ENCODE assay signal across 11 cellular contexts in the genomic region with DNA sequence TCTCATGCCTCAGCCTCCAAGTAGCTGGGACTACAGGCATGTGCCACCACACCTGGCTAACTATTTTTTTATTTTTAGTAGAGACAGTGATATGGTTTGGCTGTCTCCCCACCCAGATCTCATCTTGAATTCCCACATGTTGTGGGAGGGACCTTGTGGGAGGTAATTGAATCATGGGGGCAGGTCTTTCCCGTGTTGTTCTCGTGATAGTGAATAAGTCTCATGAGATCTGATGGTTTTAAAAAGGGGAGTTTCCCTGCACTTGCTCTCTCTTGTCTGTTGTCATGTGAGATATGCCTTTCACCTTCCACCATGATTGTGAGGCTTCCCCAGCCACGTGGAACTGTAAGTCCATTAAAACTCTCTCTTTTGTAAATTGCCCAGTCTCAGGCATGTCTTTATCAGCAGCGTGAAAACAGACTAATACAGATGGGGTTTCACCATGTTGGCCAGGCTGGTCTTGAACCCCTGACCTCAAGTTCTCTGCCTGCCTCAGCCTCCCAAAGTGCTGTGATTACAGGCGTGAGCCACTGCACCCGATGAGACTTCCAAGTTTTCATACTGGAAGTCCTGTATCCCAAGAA. TPM values are rescaled to one million over a fixed set of nuclear protein-coding genes. Genes with fewer than 3 reads are reported as not detected.
DNase-seq lines count a peak whose midpoint lies in the region; ATAC-seq, FAIRE-seq and TF ChIP-seq lines count a peak whose summit lies in the region.
"Not testable (repeated sequence)": the region's sequence is repeated elsewhere in the genome, so short reads cannot be mapped to it uniquely, and the experiment has no call there.
"Had no signal": no experiment of that assay in that cellular context is flagged by ENCODE, and none has a peak within 500 bp of the region (broad histone marks: within the 10 kb centered on the region; RNA-seq: fewer than 3 reads in every experiment).

No MANE protein-coding gene starts in this region.

- not testable (repeated sequence) for H3F3A ChIP-seq in GM23338 (replicated peaks; ENCODE audit: low read depth)

- not testable (repeated sequence) for H2AFZ ChIP-seq in GM23338; OCI-LY3 (ENCODE audit: low read depth, low read length)
- peak overlapping the region; percentile 84 for H2AFZ ChIP-seq in K562 (ENCODE audit: low read depth, low read length)

- 0 out of 2 replicates have a peak overlapping the region, but pooled peaks have one; percentile 14 for H3K27ac Mint-ChIP-seq in GM23338

- BruUV-seq in K562 (replicated peaks; lab: Mats Ljungman, UMichigan): not testable (repeated sequence)

- TF ChIP-seq EP300 in K562 (IDR thresholded peaks at IDR 0.05; ENCODE audit: low read length): not testable (repeated sequence)

- not testable (repeated sequence) for TF ChIP-seq RAD21 in K562 (CRISPR knock-in tag; conservative IDR thresholded peaks at IDR 0.05 in 1 of 2, IDR thresholded peaks at IDR 0.05 in 1 of 2)

- TF ChIP-seq POLR2A in K562 (conservative IDR thresholded peaks at IDR 0.05): peak; percentile 89

- H3K36me3 ChIP-seq in GM23338 (ENCODE audit: insufficient read depth); OCI-LY3 (replicated peaks; ENCODE audit: low read depth, low read length); K562 (ENCODE audit: control insufficient read depth, insufficient read depth, low read length): not testable (repeated sequence)

- FAIRE-seq in K562 (lab: Jason Lieb, UNC): not testable (repeated sequence)

- WGBS in K562 (ENCODE audit: insufficient coverage, low coverage, missing lambda C conversion rate): 10% methylated on average over 6 of the region's 6 CpGs

- not testable (repeated sequence) for H3K4me3 ChIP-seq in GM23338; OCI-LY3 (ENCODE audit: low read length)
- H3K4me3 ChIP-seq in K562: peak overlapping the region; percentile 30

- not testable (repeated sequence) for H4K20me1 ChIP-seq in GM23338 (replicated peaks; ENCODE audit: insufficient read depth); OCI-LY3 (ENCODE audit: insufficient read depth, low read length); K562 (replicated peaks; ENCODE audit: control insufficient read depth, insufficient read depth, low read length)

- H3K9me3 Mint-ChIP-seq in GM23338: not testable (repeated sequence)

- DNase-seq in GM23338 (ENCODE audit: low spot score): not testable (repeated sequence)
- DNase-seq in SK-MEL-5 (ENCODE audit: low read depth, low spot score) (peak; percentile 15), K562 (ENCODE audit: extremely low read depth in 1 of 4, low spot score in 3 of 4) (peak in 1 of 4 experiments; percentile 67), myocyte (ENCODE audit: low read depth) (peak; percentile 40)

- not testable (repeated sequence) for TF ChIP-seq CTCF in GM23338 (conservative IDR thresholded peaks at IDR 0.05; ENCODE audit: low read depth in 2 of 2); OCI-LY3 (IDR thresholded peaks at IDR 0.05; ENCODE audit: low read depth, low read length); K562 (IDR thresholded peaks at IDR 0.05 in 2 of 3, conservative IDR thresholded peaks at IDR 0.05 in 1 of 3; ENCODE audit: insufficient read depth in 2 of 3, low read depth in 1 of 3, low read length in 3 of 3)

- not testable (repeated sequence) for H3K4me1 ChIP-seq in GM23338 (ENCODE audit: insufficient read depth); OCI-LY3 (ENCODE audit: low read length)
- H3K4me1 ChIP-seq in K562 (replicated peaks in 1 of 2; ENCODE audit: control insufficient read depth in 2 of 2, insufficient read depth in 2 of 2, low read length in 2 of 2): peaks cover 5 to 12% of the 10 kb centered on the region in 2 experiments; a peak in 4 of 5 replicates

- not testable (repeated sequence) for H3K27ac ChIP-seq in GM23338 (ENCODE audit: low read depth); OCI-LY3 (ENCODE audit: low read length)
- H3K27ac ChIP-seq in K562 (ENCODE audit: extremely low read depth, low read depth, low read length): peak overlapping the region; percentile 73

- POLR2A ChIA-PET in K562 (lab: Yijun Ruan, JAX): interaction anchor here (0.8 to 2.2 kb wide), 3 partner anchors 10 to 31 kb away, joined by 3 to 11 read pairs (median 4); no protein-coding TSS in a partner anchor

- intact Hi-C loops in K562 (cut with micrococcal nuclease): loop anchor here (10.0 kb wide), 1 partner anchor 550 kb away; no protein-coding TSS in a partner anchor

- not testable (repeated sequence) for H3K9me3 ChIP-seq in OCI-LY3 (ENCODE audit: insufficient read depth, low read length); K562 (replicated peaks; ENCODE audit: control insufficient read depth, insufficient read depth, low read depth, low read length)

- H3K4me1 Mint-ChIP-seq in GM23338: not testable (repeated sequence)

- H3K4me2 ChIP-seq in GM23338: not testable (repeated sequence)
- H3K4me2 ChIP-seq in OCI-LY3 (ENCODE audit: low read length) (0 out of 2 replicates have a peak overlapping the region, but pooled peaks have one; percentile 0), K562 (ENCODE audit: insufficient read depth, low read length) (peak overlapping the region; percentile 68)

- H3K9me1 ChIP-seq in K562 (ENCODE audit: control insufficient read depth, insufficient read depth, low read length): not testable (repeated sequence)

- not testable (repeated sequence) for H3K9ac ChIP-seq in OCI-LY3 (ENCODE audit: low read length)
- peak overlapping the region; percentile 49 to 54; a peak in 3 of 4 replicates for H3K9ac ChIP-seq in K562 (ENCODE audit: insufficient read depth in 1 of 2, low read depth in 2 of 2, low read length in 2 of 2)

- H3K4me3 Mint-ChIP-seq in GM23338: not testable (repeated sequence)

- ATAC-seq in GM23338: not testable (repeated sequence)
- ATAC-seq in K562: peak; percentile 80

- in situ Hi-C loops in SK-MEL-5 (cut with HindIII; ENCODE audit: low pct_unique_long_range_greater_than_20kb, low sequenced_read_pairs); K562 (cut with MboI): not testable (repeated sequence)

- not testable (repeated sequence) for H3K27me3 Mint-ChIP-seq in GM23338 (ENCODE audit: insufficient read depth, low read depth, poor library complexity)

- H3K9me2 ChIP-seq in GM23338 (ENCODE audit: insufficient read depth): not testable (repeated sequence)

- not testable (repeated sequence) for H3K79me2 ChIP-seq in GM23338 (replicated peaks; ENCODE audit: insufficient read depth); OCI-LY3 (ENCODE audit: low read length)
- H3K79me2 ChIP-seq in K562 (ENCODE audit: control insufficient read depth, insufficient read depth, low read length): peaks cover 12% of the 10 kb centered on the region; the same call in 2 of the 3 replicates

- CTCF ChIA-PET in K562 (lab: Yijun Ruan, JAX; ENCODE audit: low intra/inter-chr PET ratio): not testable (repeated sequence)

- H3K27me3 ChIP-seq in GM23338 (ENCODE audit: insufficient read depth); OCI-LY3 (ENCODE audit: low read depth, low read length); K562 (ENCODE audit: control insufficient read depth in 2 of 2, insufficient read depth in 2 of 2, low read length in 2 of 2): not testable (repeated sequence)

- H3K36me3 Mint-ChIP-seq in GM23338 (ENCODE audit: low read depth): peaks cover 18% of the 10 kb centered on the region

RNA-seq across cellular contexts. Expression of gene KCTD14, which starts 8.0 kb away (rescaled TPM):
- 14.2 and 19.1 TPM in 2 replicates for total RNA-seq in GM23338 (2014; rRNA removed; shearing (Covaris generic))
- polyA plus RNA-seq in GM23338 (2016; fragmentation: Nextera tagmentation; extraction: Ambion mirVana) (5.9 and 8.4 TPM in 2 replicates), K562 (2011; rRNA removed) (0.11 and 0.20 TPM in 2 replicates), K562 (2014; fragmentation: Illumina TruSeq; extraction: Trizol) (0.14 and 0.30 TPM in 2 replicates), K562 (2014; fragmentation: Nextera tagmentation; extraction: Ambion mirVana) (under 1 TPM in 1 of 2 experiments, not detected in 1; 0.29 TPM), K562 (2014; rRNA removed) (0.04 TPM in 1 of 2 replicates, not detected in the other)
- 0.80 TPM in 1 of 2 replicates, not detected in the other for total RNA-seq in SK-MEL-5 (2014; rRNA removed; shearing (Covaris generic))
- polyA plus RNA-seq in SK-MEL-5 (2015; cell fraction: cytosol; rRNA removed): 0.25 TPM in 1 of 2 replicates, not detected in the other
- not detected in 2 replicates for polyA plus RNA-seq in SK-MEL-5 (2015; cell fraction: nucleus; rRNA removed)
- 0.40 and 0.51 TPM in 2 replicates for total RNA-seq in K562 (2011; cell fraction: chromatin; rRNA removed; ENCODE audit: low replicate concordance)
- 0.39 TPM in 1 of 2 replicates, not detected in the other for total RNA-seq in K562 (2011; cell fraction: nucleolus; rRNA removed)
- total RNA-seq in K562 (2011; cell fraction: nucleoplasm; rRNA removed): 0.29 TPM in 1 of 2 replicates, not detected in the other
- total RNA-seq in K562 (2014; rRNA removed) (0.08 TPM in 1 of 2 replicates, not detected in the other), K562 (2014; rRNA removed; fragmentation: Illumina TruSeq; extraction: Trizol) (0.11 TPM in 1 of 2 replicates, not detected in the other), K562 (2015; rRNA removed; fragmentation: Illumina TruSeq; extraction: Trizol) (0.14 and 0.15 TPM in 2 replicates), K562 (2021) (0.09 and 0.29 TPM in 2 replicates), myocyte (0.35 and 1.2 TPM in 2 replicates)
- polyA plus RNA-seq in K562 (2011; cell fraction: cytosol; rRNA removed): 0.10 TPM in 1 of 2 replicates, not detected in the other
- polyA plus RNA-seq in K562 (2011; cell fraction: nucleus; rRNA removed): 0.07 and 0.21 TPM in 2 replicates
- 0.14 and 0.32 TPM in 2 replicates for polyA plus RNA-seq in K562 (2012)
- 0.18 TPM in 1 of 2 replicates, not detected in the other for polyA minus RNA-seq in K562 (2011; rRNA and poly(A)+ RNA removed)
- not detected in 2 replicates for polyA minus RNA-seq in K562 (2011; cell fraction: cytosol; rRNA and poly(A)+ RNA removed)
- polyA minus RNA-seq in K562 (2011; cell fraction: nucleus; rRNA and poly(A)+ RNA removed): not detected in 2 replicates
- polyA plus RNA-seq in myocyte (2012): 0.38 TPM
- total RNA-seq: CD4-positive, CD25-positive, alpha-beta regulatory T cell had no signal
- polyA plus RNA-seq: CD4-positive, alpha-beta memory T cell had no signal

RNA-seq across cellular contexts. Expression of gene INTS4, which starts 20.6 kb away (rescaled TPM):
- 47.6 TPM in 2 replicates for total RNA-seq in GM23338 (2014; rRNA removed; shearing (Covaris generic))
- polyA plus RNA-seq in GM23338 (2016; fragmentation: Nextera tagmentation; extraction: Ambion mirVana) (24.6 and 27.2 TPM in 2 replicates), K562 (2011; rRNA removed) (48.0 and 48.1 TPM in 2 replicates), K562 (2014; fragmentation: Illumina TruSeq; extraction: Trizol) (35.0 and 41.7 TPM in 2 replicates), K562 (2014; fragmentation: Nextera tagmentation; extraction: Ambion mirVana) (10 to 100 TPM; 31.1 to 44.5 TPM), K562 (2014; rRNA removed) (44.6 and 45.0 TPM in 2 replicates)
- 28.7 and 30.3 TPM in 2 replicates for total RNA-seq in SK-MEL-5 (2014; rRNA removed; shearing (Covaris generic))
- 16.9 and 18.6 TPM in 2 replicates for polyA plus RNA-seq in SK-MEL-5 (2015; cell fraction: cytosol; rRNA removed)
- polyA plus RNA-seq in SK-MEL-5 (2015; cell fraction: nucleus; rRNA removed): 82.7 and 93.3 TPM in 2 replicates
- total RNA-seq in K562 (2011; cell fraction: chromatin; rRNA removed; ENCODE audit: low replicate concordance): 159 and 242 TPM in 2 replicates
- total RNA-seq in K562 (2011; cell fraction: nucleolus; rRNA removed): 85.3 and 92.9 TPM in 2 replicates
- 108 and 134 TPM in 2 replicates for total RNA-seq in K562 (2011; cell fraction: nucleoplasm; rRNA removed)
- total RNA-seq in K562 (2014; rRNA removed) (28.4 and 35.8 TPM in 2 replicates), K562 (2014; rRNA removed; fragmentation: Illumina TruSeq; extraction: Trizol) (50.8 and 53.4 TPM in 2 replicates), K562 (2015; rRNA removed; fragmentation: Illumina TruSeq; extraction: Trizol) (38.5 and 42.6 TPM in 2 replicates), K562 (2021) (48.3 and 49.9 TPM in 2 replicates), myocyte (22.1 and 24.7 TPM in 2 replicates)
- 42.6 and 44.6 TPM in 2 replicates for polyA plus RNA-seq in K562 (2011; cell fraction: cytosol; rRNA removed)
- 138 and 151 TPM in 2 replicates for polyA plus RNA-seq in K562 (2011; cell fraction: nucleus; rRNA removed)
- 34.4 and 51.3 TPM in 2 replicates for polyA plus RNA-seq in K562 (2012)
- 77.0 and 79.3 TPM in 2 replicates for polyA minus RNA-seq in K562 (2011; rRNA and poly(A)+ RNA removed)
- 22.6 and 34.1 TPM in 2 replicates for polyA minus RNA-seq in K562 (2011; cell fraction: cytosol; rRNA and poly(A)+ RNA removed)
- 72.7 and 114 TPM in 2 replicates for polyA minus RNA-seq in K562 (2011; cell fraction: nucleus; rRNA and poly(A)+ RNA removed)
- 18.4 TPM for polyA plus RNA-seq in myocyte (2012)

RNA-seq across cellular contexts. Expression of gene THRSP, which starts 48.6 kb away (rescaled TPM):
- not detected in 2 replicates for total RNA-seq in GM23338 (2014; rRNA removed; shearing (Covaris generic))
- polyA plus RNA-seq in GM23338 (2016; fragmentation: Nextera tagmentation; extraction: Ambion mirVana) (not detected in 2 replicates), K562 (2011; rRNA removed) (0.29 and 0.43 TPM in 2 replicates), K562 (2014; fragmentation: Illumina TruSeq; extraction: Trizol) (0.28 TPM in 2 replicates), K562 (2014; fragmentation: Nextera tagmentation; extraction: Ambion mirVana) (under 1 TPM; 0.23 to 0.34 TPM), K562 (2014; rRNA removed) (0.09 and 0.56 TPM in 2 replicates)
- not detected in 2 replicates for total RNA-seq in SK-MEL-5 (2014; rRNA removed; shearing (Covaris generic))
- not detected in 2 replicates for polyA plus RNA-seq in SK-MEL-5 (2015; cell fraction: cytosol; rRNA removed)
- not detected in 2 replicates for polyA plus RNA-seq in SK-MEL-5 (2015; cell fraction: nucleus; rRNA removed)
- 2.3 and 2.8 TPM in 2 replicates for total RNA-seq in K562 (2011; cell fraction: chromatin; rRNA removed; ENCODE audit: low replicate concordance)
- 2.2 and 2.5 TPM in 2 replicates for total RNA-seq in K562 (2011; cell fraction: nucleolus; rRNA removed)
- total RNA-seq in K562 (2011; cell fraction: nucleoplasm; rRNA removed): 1.8 and 2.3 TPM in 2 replicates
- total RNA-seq in K562 (2014; rRNA removed) (0.24 and 0.36 TPM in 2 replicates), K562 (2014; rRNA removed; fragmentation: Illumina TruSeq; extraction: Trizol) (not detected in 2 replicates), K562 (2015; rRNA removed; fragmentation: Illumina TruSeq; extraction: Trizol) (not detected in 2 replicates), K562 (2021) (0.16 and 0.31 TPM in 2 replicates), myocyte (3.5 and 4.1 TPM in 2 replicates)
- 0.15 and 0.18 TPM in 2 replicates for polyA plus RNA-seq in K562 (2011; cell fraction: cytosol; rRNA removed)
- polyA plus RNA-seq in K562 (2011; cell fraction: nucleus; rRNA removed): 1.0 and 1.1 TPM in 2 replicates
- polyA plus RNA-seq in K562 (2012): 0.13 and 1.6 TPM in 2 replicates
- polyA minus RNA-seq in K562 (2011; rRNA and poly(A)+ RNA removed): 0.74 TPM in 1 of 2 replicates, not detected in the other
- not detected in 2 replicates for polyA minus RNA-seq in K562 (2011; cell fraction: cytosol; rRNA and poly(A)+ RNA removed)
- polyA minus RNA-seq in K562 (2011; cell fraction: nucleus; rRNA and poly(A)+ RNA removed): 0.54 TPM in 1 of 2 replicates, not detected in the other
- 0.52 TPM for polyA plus RNA-seq in myocyte (2012)
- total RNA-seq: A673; Calu3; CD4-positive, alpha-beta memory T cell; CD4-positive, CD25-positive, alpha-beta regulatory T cell had no signal
- polyA plus RNA-seq: AG04450, CD14-positive monocyte had no signal
